In genomic region chr1:209621741-209622655, GRCh38 we compare ENCODE assay signal across 33 cellular contexts. TPM values are rescaled to one million over a fixed set of nuclear protein-coding genes. Genes with fewer than 3 reads are reported as not detected.
DNase-seq lines count a peak whose midpoint lies in the region; ATAC-seq and TF ChIP-seq lines count a peak whose summit lies in the region.
"Had no signal": no experiment of that assay in that cellular context is flagged by ENCODE, and none has a peak within 500 bp of the region (broad histone marks: within the 10 kb centered on the region; RNA-seq: fewer than 3 reads in every experiment).

No MANE protein-coding gene starts in this region.

- no peaks in the 10 kb centered on the region for H3F3A ChIP-seq in neural cell (ENCODE audit: insufficient read depth, low read length, poor library complexity, severe bottlenecking)

- no peaks in the 10 kb centered on the region for H3K9me3 ChIP-seq in heart left ventricle
- no peaks in the 10 kb centered on the region for H3K9me3 ChIP-seq in neural cell (ENCODE audit: low read length)
- H3K9me3 ChIP-seq in transverse colon, result no peaks in the 10 kb centered on the region
- H3K9me3 ChIP-seq: Peyer's patch, SJSA1 had no signal

- H3K27ac ChIP-seq in heart left ventricle, result peak overlapping the region; percentile 4 to 74 (median 50)
- H3K27ac ChIP-seq in neural cell (ENCODE audit: low read length), result no peak overlapping the region
- H3K27ac ChIP-seq in transverse colon, result peak overlapping the region in 3 of 4 donors; percentile 26 to 58 (median 35)
- H3K27ac ChIP-seq: SJSA1 had no signal

- ATAC-seq in heart left ventricle, result peak in 1 of 4 donors; percentile 8
- no peak for ATAC-seq in left cardiac atrium
- ATAC-seq: activated naive CD8-positive, alpha-beta T cell treated with anti-CD3 and anti-CD28 coated beads, Interleukin-2, amount 50 U/mL, for 24 hours; HCT116; natural killer cell treated with Interleukin-12 subunit alpha and Interleukin-12 subunit beta and Interleukin-15 and Interleukin-18, amount 100 ng/mL, for 72 hours had no signal

- H3K27me3 Mint-ChIP-seq in brain, result peaks cover 2% of the 10 kb centered on the region
- H3K27me3 Mint-ChIP-seq: activated naive CD8-positive, alpha-beta T cell treated with anti-CD3 and anti-CD28 coated beads, Interleukin-2, amount 50 U/mL, for 24 hours had no signal

- H3K4me1 ChIP-seq in heart left ventricle, result peaks cover 0 to 73% (median 39%) of the 10 kb centered on the region in 12 donors
- peaks cover 6 to 29% (median 20%) of the 10 kb centered on the region in 4 donors for H3K4me1 ChIP-seq in transverse colon
- H3K4me1 ChIP-seq: SJSA1 had no signal

- no peak for TF ChIP-seq EP300 in neural cell (conservative IDR thresholded peaks at IDR 0.05; ENCODE audit: poor library complexity, severe bottlenecking)
- TF ChIP-seq EP300 in transverse colon (IDR thresholded peaks at IDR 0.05; ENCODE audit: low read depth), result no peak

- peaks cover 87% of the 10 kb centered on the region for H3K4me1 Mint-ChIP-seq in brain
- H3K4me1 Mint-ChIP-seq: activated naive CD8-positive, alpha-beta T cell treated with anti-CD3 and anti-CD28 coated beads, Interleukin-2, amount 50 U/mL, for 24 hours had no signal

- H3K9me3 Mint-ChIP-seq in brain, result peaks cover 0 to 3% (median 0%) of the 10 kb centered on the region in 5 experiments
- H3K9me3 Mint-ChIP-seq: activated naive CD8-positive, alpha-beta T cell treated with anti-CD3 and anti-CD28 coated beads, Interleukin-2, amount 50 U/mL, for 24 hours; natural killer cell treated with Interleukin-12 subunit alpha and Interleukin-12 subunit beta and Interleukin-15 and Interleukin-18, amount 100 ng/mL, for 72 hours; type B pancreatic cell had no signal

- TF ChIP-seq CTCF in heart left ventricle (IDR thresholded peaks at IDR 0.05) (no peak), brain (conservative IDR thresholded peaks at IDR 0.05) (no peak), neural cell (IDR thresholded peaks at IDR 0.05; ENCODE audit: poor library complexity, severe bottlenecking) (no peak), transverse colon (IDR thresholded peaks at IDR 0.05) (no peak)

- DNase-seq in heart left ventricle (peak in 1 of 5 donors; percentile 33), left cardiac atrium (no peak), transverse colon (no peak), cerebellar cortex (ENCODE audit: low spot score) (no peak)
- DNase-seq in activated T-cell treated with anti-CD3 and anti-CD28 coated beads, Interleukin-2, amount 50 U/mL, for 1 hour, result no peak
- no peak for DNase-seq in stimulated activated CD4-positive, alpha-beta T cell treated with anti-CD3 and anti-CD28 coated beads, Interleukin-2, amount 100 ng/mL, for 24 hours
- DNase-seq: activated CD4-positive, alpha-beta T cell treated with anti-CD3 and anti-CD28 coated beads, Interleukin-2, amount 50 U/mL, for 1 hour; activated CD4-positive, CD25-positive, alpha-beta regulatory T cell; activated naive CD4-positive, alpha-beta T cell; activated naive CD8-positive, alpha-beta T cell treated with anti-CD3 and anti-CD28 coated beads, Interleukin-2, amount 50 U/mL, for 24 hours; activated T-cell treated with anti-CD3 and anti-CD28 coated beads, Interleukin-2, amount 50 U/mL, for 48 hours; DND-41; dorsolateral prefrontal cortex; foreskin melanocyte; GF-D8; IMR-90; kidney glomerular epithelial cell; NCI-H446 treated with DMSO at 0.1 percent for 48 hours; NCI-H82; stimulated activated CD4-positive, alpha-beta T cell treated with anti-CD3 and anti-CD28 coated beads, Interleukin-12 subunit alpha, Interleukin-12 subunit beta, amount 100 ng/mL, for 4 hours; stimulated activated CD4-positive, alpha-beta T cell treated with anti-CD3 and anti-CD28 coated beads, Interleukin-4, amount 100 ng/mL, for 1 hour; T-helper 1 cell had no signal

- H3K4me3 ChIP-seq in heart left ventricle (no peak overlapping the region), neural cell (ENCODE audit: low read length) (peak overlapping the region; percentile 43), transverse colon (no peak overlapping the region)
- H3K4me3 ChIP-seq: Peyer's patch, SJSA1 had no signal

- H3K36me3 ChIP-seq in heart left ventricle, result no peaks in the 10 kb centered on the region
- no peaks in the 10 kb centered on the region for H3K36me3 ChIP-seq in neural cell (ENCODE audit: insufficient read depth, low read length)
- H3K36me3 ChIP-seq in transverse colon, result no peaks in the 10 kb centered on the region
- H3K36me3 ChIP-seq: SJSA1 had no signal

- no peak overlapping the region for H3K9ac ChIP-seq in neural cell (ENCODE audit: low read length)

- TF ChIP-seq POLR2A in heart left ventricle (IDR thresholded peaks at IDR 0.05), result no peak
- TF ChIP-seq POLR2A in transverse colon (IDR thresholded peaks at IDR 0.05), result no peak

- no peaks in the 10 kb centered on the region for H3K9me2 ChIP-seq in neural cell (ENCODE audit: insufficient read depth, low read length)

- H3K4me2 ChIP-seq in neural cell (ENCODE audit: low read length), result no peak overlapping the region

- no peaks in the 10 kb centered on the region for H3K36me3 Mint-ChIP-seq in brain
- H3K36me3 Mint-ChIP-seq: CD14-positive monocyte; natural killer cell treated with Interleukin-12 subunit alpha and Interleukin-12 subunit beta and Interleukin-15 and Interleukin-18, amount 100 ng/mL, for 72 hours had no signal

- TF ChIP-seq RAD21 in neural cell (conservative IDR thresholded peaks at IDR 0.05), result no peak

- in situ Hi-C loops in transverse colon (cut with MboI; ENCODE audit: low pct_ligation_motif_present in 1 of 4, low pct_unique_long_range_greater_than_20kb in 1 of 4, low sequenced_read_pairs in 3 of 4), result loop anchor here in 1 of 4 donors (10.0 kb wide), 1 partner anchor 47 kb away; no protein-coding TSS in a partner anchor

- peak overlapping the region in 4 of 5 experiments; percentile 3 to 92 (median 46) for H3K27ac Mint-ChIP-seq in brain
- H3K27ac Mint-ChIP-seq: activated naive CD8-positive, alpha-beta T cell treated with anti-CD3 and anti-CD28 coated beads, Interleukin-2, amount 50 U/mL, for 24 hours; CD14-positive monocyte; natural killer cell treated with Interleukin-12 subunit alpha and Interleukin-12 subunit beta and Interleukin-15 and Interleukin-18, amount 100 ng/mL, for 72 hours; type B pancreatic cell had no signal

- 69 to 73% (median 71%) methylated on average over 11 of the region's 11 CpGs for WGBS in heart left ventricle, 4 donors
- 62 to 78% methylated on average over 4 to 11 of the region's 11 CpGs for WGBS in transverse colon (ENCODE audit: low coverage in 1 of 2), 2 donors

- H3K27me3 ChIP-seq in heart left ventricle (no peaks in the 10 kb centered on the region), neural cell (ENCODE audit: insufficient read depth, low read depth, low read length) (no peaks in the 10 kb centered on the region), transverse colon (no peaks in the 10 kb centered on the region)
- H3K27me3 ChIP-seq: dorsolateral prefrontal cortex, Peyer's patch, SJSA1 had no signal

- intact Hi-C loops in heart left ventricle (cut with DNase I) (loop anchor here in 2 of 10 donors (5.0 to 10.0 kb wide), 2 partner anchors 35 to 73 kb away; no protein-coding TSS in a partner anchor), left cardiac atrium (cut with DNase I) (loop anchor here (10.0 kb wide), 3 partner anchors 47 to 123 kb away; no protein-coding TSS in a partner anchor), transverse colon (cut with DNase I; ENCODE audit: low total_unique reads) (no loop called here)

- no peak overlapping the region for H2AFZ ChIP-seq in neural cell (ENCODE audit: low read depth, low read length)

- peak overlapping the region in 1 of 5 experiments; percentile 6 for H3K4me3 Mint-ChIP-seq in brain
- H3K4me3 Mint-ChIP-seq: activated naive CD8-positive, alpha-beta T cell treated with anti-CD3 and anti-CD28 coated beads, Interleukin-2, amount 50 U/mL, for 24 hours; CD14-positive monocyte; natural killer cell treated with Interleukin-12 subunit alpha and Interleukin-12 subunit beta and Interleukin-15 and Interleukin-18, amount 100 ng/mL, for 72 hours; type B pancreatic cell had no signal

- H3K79me2 ChIP-seq in neural cell (replicated peaks; ENCODE audit: insufficient read depth, low read length), result no peaks in the 10 kb centered on the region

- H4K20me1 ChIP-seq in neural cell (ENCODE audit: insufficient read depth), result no peaks in the 10 kb centered on the region

TF ChIP-seq in neural cell, 6 proteins besides CTCF, POLR2A, EP300 and RAD21 (continues in another document):
- TF ChIP-seq EZH2 (IDR thresholded peaks at IDR 0.05; ENCODE audit: borderline replicate concordance, insufficient read depth, low read length, poor library complexity, severe bottlenecking), result no peak
- TF ChIP-seq POLR2AphosphoS5 (IDR thresholded peaks at IDR 0.05), result no peak
- TF ChIP-seq SMC3 (conservative IDR thresholded peaks at IDR 0.05; ENCODE audit: poor library complexity), result no peak

RNA-seq across cellular contexts. Expression of gene LAMB3, which starts 30.2 kb away (rescaled TPM):
- total RNA-seq in heart left ventricle (1 to 10 TPM in 8 of 9 donors, under 1 TPM in 1; 0.83 to 7.4 (median 3.6) TPM), left cardiac atrium (10 to 100 TPM in 1 of 2 donors, 1 to 10 TPM in 1; 8.4 to 14.3 TPM), transverse colon (100 to 1,000 TPM in 3 of 4 donors, 10 to 100 TPM in 1; 47.2 to 147 (median 126) TPM)
- polyA plus RNA-seq in heart left ventricle (1 to 10 TPM; 1.8 to 5.3 TPM), brain (ENCODE audit: insufficient read depth, low read depth, low replicate concordance) (1.7 TPM), neural cell (4.6 and 5.8 TPM in 2 replicates)
- 2.5 and 4.1 TPM in 2 replicates for polyA minus RNA-seq in neural cell

RNA-seq across cellular contexts. Expression of gene CAMK1G, which starts 38.5 kb away (rescaled TPM):
- total RNA-seq in heart left ventricle, result under 1 TPM in 2 of 9 donors, not detected in 7; 0.30 to 0.48 TPM
- polyA plus RNA-seq in heart left ventricle, result not detected
- total RNA-seq in left cardiac atrium, result under 1 TPM in 1 of 2 donors, not detected in 1; 0.31 TPM
- polyA plus RNA-seq in brain (ENCODE audit: insufficient read depth, low read depth, low replicate concordance), result 16.7 TPM
- 3.0 and 6.1 TPM in 2 replicates for polyA plus RNA-seq in neural cell
- polyA minus RNA-seq in neural cell, result 6.6 and 8.0 TPM in 2 replicates
- not detected for total RNA-seq in transverse colon
- total RNA-seq: A172; LHCN-M2; lung microvascular endothelial cell; natural killer cell treated with Interleukin-12 subunit alpha and Interleukin-12 subunit beta and Interleukin-15 and Interleukin-18, amount 100 ng/mL, for 72 hours; Peyer's patch had no signal
- polyA plus RNA-seq: CD14-positive monocyte had no signal

RNA-seq across cellular contexts. Expression of gene G0S2, which starts 53.2 kb away (rescaled TPM):
- total RNA-seq in heart left ventricle, result 100 to 1,000 TPM in 8 of 9 donors, 10 to 100 TPM in 1; 92.0 to 600 (median 212) TPM
- polyA plus RNA-seq in heart left ventricle, result 100 to 1,000 TPM in 1 of 2 donors, 10 to 100 TPM in 1; 87.6 to 218 TPM
- 100 to 1,000 TPM; 220 to 440 TPM for total RNA-seq in left cardiac atrium
- 3.5 TPM for polyA plus RNA-seq in brain (ENCODE audit: insufficient read depth, low read depth, low replicate concordance)
- 0.33 TPM in 1 of 2 replicates, not detected in the other for polyA plus RNA-seq in neural cell
- polyA minus RNA-seq in neural cell, result 0.81 TPM in 1 of 2 replicates, not detected in the other
- 10 to 100 TPM in 2 of 4 donors, 1 to 10 TPM in 2; 1.8 to 84.2 (median 26.9) TPM for total RNA-seq in transverse colon
- total RNA-seq: A172, SJSA1 had no signal
